ENCODE assay signal across 1 cellular context in genomic region chr17:77721823-77722160, GRCh38.
TF ChIP-seq lines count a peak whose summit lies in the region.

No MANE protein-coding gene starts in this region.

TF ChIP-seq in H1, 55 proteins besides CTCF, POLR2A, EP300 and RAD21:
- TF ChIP-seq KDM4A (IDR thresholded peaks at IDR 0.05; ENCODE audit: low read depth, low read length, severe bottlenecking) (no peak), GABPA (IDR thresholded peaks at IDR 0.05; ENCODE audit: borderline replicate concordance, insufficient read depth, low read length) (no peak), POLR2AphosphoS5 (IDR thresholded peaks at IDR 0.05; ENCODE audit: low read depth, low read length) (no peak), GTF2F1 (IDR thresholded peaks at IDR 0.05; ENCODE audit: borderline replicate concordance, low read depth, low read length) (no peak), POU5F1 (IDR thresholded peaks at IDR 0.05; ENCODE audit: low read depth, low read length) (no peak), RXRA (IDR thresholded peaks at IDR 0.05; ENCODE audit: insufficient read depth, low read depth, low read length) (no peak)
